In genomic region chr13:106072014-106072413, GRCh38 we compare ENCODE assay signal across 28 cellular contexts.
"Had no signal": no experiment of that assay in that cellular context is flagged by ENCODE, and none has a peak within 500 bp of the region (broad histone marks: within the 10 kb centered on the region; RNA-seq: fewer than 3 reads in every experiment).

No MANE protein-coding gene starts in this region.

- H3K27ac ChIP-seq: colonic mucosa, epithelial cell of prostate, esophagus squamous epithelium, foreskin keratinocyte, gastroesophageal sphincter, heart left ventricle, hepatocyte, left lung, lower lobe of right lung had no signal

- H3K4me1 Mint-ChIP-seq: immature natural killer cell; naive thymus-derived CD4-positive, alpha-beta T cell had no signal

- DNase-seq: colonic mucosa; cortex of kidney; effector CD8-positive, alpha-beta T cell; effector memory CD8-positive, alpha-beta T cell; endodermal cell; erythroblast; esophagus squamous epithelium; foreskin keratinocyte; heart left ventricle; hypothalamus; immature natural killer cell; islet precursor cell; kidney; kidney glomerular epithelial cell; left lung; left ventricle myocardium superior; lower lobe of right lung; mesenchymal stem cell; mucosa of descending colon; naive thymus-derived CD4-positive, alpha-beta T cell had no signal

- H3K9me3 Mint-ChIP-seq: dendritic cell treated with granulocyte-macrophage colony-stimulating factor and Interleukin-4, amounts not matched to agents 40 ng/mL and 50 ng/mL, for 4 days; endodermal cell; mesothelial cell of epicardium; naive thymus-derived CD4-positive, alpha-beta T cell had no signal

- H3K4me3 ChIP-seq: colonic mucosa, esophagus squamous epithelium, gastroesophageal sphincter, heart left ventricle, hepatocyte, left lung, lower lobe of right lung, mucosa of descending colon had no signal

- H3K79me2 ChIP-seq: hepatocyte had no signal

- H3K36me3 Mint-ChIP-seq: immature natural killer cell; mesothelial cell of epicardium; naive thymus-derived CD4-positive, alpha-beta T cell had no signal

- ATAC-seq: effector memory CD8-positive, alpha-beta T cell; esophagus mucosa; foreskin keratinocyte; gastroesophageal sphincter; heart left ventricle; left lung; left ventricle myocardium superior; lower lobe of right lung; mucosa of descending colon; naive thymus-derived CD4-positive, alpha-beta T cell had no signal

- H3K36me3 ChIP-seq: colonic mucosa, esophagus squamous epithelium, gastroesophageal sphincter, heart left ventricle, left lung, lower lobe of right lung had no signal

- H3K4me3 Mint-ChIP-seq: dendritic cell treated with granulocyte-macrophage colony-stimulating factor and Interleukin-4, amounts not matched to agents 40 ng/mL and 50 ng/mL, for 4 days; effector memory CD8-positive, alpha-beta T cell; endodermal cell; immature natural killer cell; mesothelial cell of epicardium; naive thymus-derived CD4-positive, alpha-beta T cell had no signal

- H3K27me3 ChIP-seq: colonic mucosa, esophagus squamous epithelium, foreskin keratinocyte, gastroesophageal sphincter, heart left ventricle, hepatocyte, left lung had no signal

- H3K27ac Mint-ChIP-seq: dendritic cell treated with granulocyte-macrophage colony-stimulating factor and Interleukin-4, amounts not matched to agents 40 ng/mL and 50 ng/mL, for 4 days; effector memory CD8-positive, alpha-beta T cell; endodermal cell; immature natural killer cell; mesothelial cell of epicardium; naive thymus-derived CD4-positive, alpha-beta T cell had no signal

- FAIRE-seq: endometrium, frontal cortex, kidney had no signal

- H3K4me1 ChIP-seq: colonic mucosa, esophagus squamous epithelium, foreskin keratinocyte, gastroesophageal sphincter, heart left ventricle, left lung, lower lobe of right lung had no signal

- H2AFZ ChIP-seq: hepatocyte had no signal

- H3K4me2 ChIP-seq: hepatocyte had no signal

- H3K9me3 ChIP-seq: colonic mucosa, esophagus squamous epithelium, gastroesophageal sphincter, heart left ventricle, left lung, lower lobe of right lung, mucosa of descending colon had no signal

- H3K27me3 Mint-ChIP-seq: dendritic cell treated with granulocyte-macrophage colony-stimulating factor and Interleukin-4, amounts not matched to agents 40 ng/mL and 50 ng/mL, for 4 days; effector memory CD8-positive, alpha-beta T cell had no signal
